ENCODE assay signal across 9 cellular contexts in the genomic region with DNA sequence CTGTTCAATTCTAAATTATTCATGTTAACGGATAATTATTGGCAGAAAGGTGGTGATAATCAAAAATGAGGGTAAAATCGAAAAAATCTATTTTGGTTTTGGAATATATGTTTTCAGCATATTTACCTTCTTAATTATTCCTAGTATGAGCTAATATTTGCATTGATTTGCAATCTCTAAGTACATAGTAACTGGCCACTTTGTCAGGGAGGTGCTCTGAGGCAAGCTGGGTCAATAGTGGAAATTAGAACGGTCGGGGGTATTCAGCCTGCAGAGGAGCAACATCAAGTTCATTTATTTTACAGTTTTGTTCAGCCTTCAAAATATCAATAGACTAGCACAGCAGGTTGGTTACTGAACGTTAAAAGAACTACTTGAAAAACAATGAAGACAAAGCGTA. TPM values are rescaled to one million over a fixed set of nuclear protein-coding genes. Genes with fewer than 3 reads are reported as not detected.
A peak's percentile ranks its signal among the peaks of the same experiment; 100 is the strongest.
DNase-seq lines count a peak whose midpoint lies in the region; ATAC-seq, FAIRE-seq and TF ChIP-seq lines count a peak whose summit lies in the region.
"Had no signal": no experiment of that assay in that cellular context is flagged by ENCODE, and none has a peak within 500 bp of the region (broad histone marks: within the 10 kb centered on the region; RNA-seq: fewer than 3 reads in every experiment).

No MANE protein-coding gene starts in this region.

- H3K4me3 ChIP-seq in heart right ventricle (peak overlapping the region in 8 of 10 donors; percentile 81 to 97 (median 91)), adipocyte (ENCODE audit: low read length) (peak overlapping the region; percentile 99), HepG2 (replicated peaks in 1 of 3; ENCODE audit: insufficient read depth in 1 of 3, low read depth in 2 of 3, low read length in 3 of 3) (peak overlapping the region; percentile 89 to 90 (median 89); a peak in 5 of 6 replicates), vagina (peak overlapping the region; percentile 91 to 98), Peyer's patch (peak overlapping the region in 2 of 4 donors; percentile 73 to 94)

- POLR2A ChIA-PET in HepG2 (lab: Yijun Ruan, JAX): interaction anchor here (1.2 to 4.2 kb wide), 4 partner anchors 12 to 122 kb away, joined by 3 to 58 read pairs (median 18); a partner anchor contains a TSS

- in situ Hi-C loops in HepG2 (cut with HindIII; ENCODE audit: extremely low pct_ligation_motif_present, low pct_unique_long_range_greater_than_20kb): no loop called here

- TF ChIP-seq EP300 in HepG2 (IDR thresholded peaks at IDR 0.05; ENCODE audit: low read depth in 2 of 2, low read length in 2 of 2) (peak in 1 of 2 experiments; percentile 58; a peak in 2 of 4 replicates), HepG2 (CRISPR knock-in tag; IDR thresholded peaks at IDR 0.05; ENCODE audit: borderline replicate concordance) (no peak)

- H3K36me3 ChIP-seq in heart right ventricle (peaks cover 0 to 26% (median 4%) of the 10 kb centered on the region in 9 donors), adipocyte (ENCODE audit: control insufficient read depth, insufficient read depth, low read length, severe bottlenecking) (no peaks in the 10 kb centered on the region), HepG2 (replicated peaks in 1 of 2; ENCODE audit: control insufficient read depth in 1 of 2, insufficient read depth in 2 of 2, low read length in 2 of 2) (peaks cover 0 to 7% of the 10 kb centered on the region in 2 experiments; a peak in 2 of 5 replicates), vagina (no peaks in the 10 kb centered on the region), Peyer's patch (peaks cover 0 to 10% (median 0%) of the 10 kb centered on the region in 3 donors)

- TF ChIP-seq CTCF in heart right ventricle (IDR thresholded peaks at IDR 0.05) (no peak), HepG2 (CRISPR knock-in tag; IDR thresholded peaks at IDR 0.05) (no peak), vagina (IDR thresholded peaks at IDR 0.05) (no peak), Peyer's patch (IDR thresholded peaks at IDR 0.05) (no peak)

- no peak for TF ChIP-seq RAD21 in HepG2 (CRISPR knock-in tag; IDR thresholded peaks at IDR 0.05)

- H2AFZ ChIP-seq in HepG2 (ENCODE audit: low read length): no peak overlapping the region

- H3K27me3 ChIP-seq in heart right ventricle (peaks cover 0 to 99% (median 0%) of the 10 kb centered on the region in 7 donors), adipocyte (replicated peaks; ENCODE audit: control insufficient read depth, insufficient read depth, low read length) (no peaks in the 10 kb centered on the region), HepG2 (ENCODE audit: control insufficient read depth in 1 of 2, insufficient read depth in 2 of 2, low read length in 2 of 2) (no peaks in the 10 kb centered on the region; a peak in 1 of 5 replicates), vagina (no peaks in the 10 kb centered on the region), Peyer's patch (no peaks in the 10 kb centered on the region)

- H3K79me2 ChIP-seq in HepG2 (ENCODE audit: insufficient read depth, low read length): peaks cover 38% of the 10 kb centered on the region

- peak overlapping the region; percentile 71 for H3K4me2 ChIP-seq in HepG2 (ENCODE audit: low read depth, low read length)

- H3K4me1 ChIP-seq in heart right ventricle (peaks cover 7 to 56% (median 38%) of the 10 kb centered on the region in 9 donors), adipocyte (ENCODE audit: control insufficient read depth, insufficient read depth, low read length) (peaks cover 41% of the 10 kb centered on the region), HepG2 (ENCODE audit: insufficient read depth, low read length) (peaks cover 52% of the 10 kb centered on the region), vagina (peaks cover 53% of the 10 kb centered on the region), Peyer's patch (peaks cover 0 to 15% (median 0%) of the 10 kb centered on the region in 4 donors)

- no TSS peak for BruUV-seq in HepG2 (replicated peaks; lab: Mats Ljungman, UMichigan)

- TF ChIP-seq POLR2A in HepG2 (IDR thresholded peaks at IDR 0.05; ENCODE audit: insufficient read depth in 1 of 2, low read depth in 2 of 2, low read length in 2 of 2): no peak
- TF ChIP-seq POLR2A in vagina (IDR thresholded peaks at IDR 0.05): no peak
- no peak for TF ChIP-seq POLR2A in Peyer's patch (IDR thresholded peaks at IDR 0.05)

- intact Hi-C loops in heart right ventricle (cut with DNase I) (loop anchor here in 4 of 10 donors (2.0 to 10.0 kb wide), 3 partner anchors 44 to 56 kb away; partner anchors contain the start of gene VPS45 (in 1 of the 4)), left ventricle myocardium superior (cut with micrococcal nuclease) (no loop called here), HepG2 (cut with micrococcal nuclease; ENCODE audit: unreplicated experiment) (loop anchor here (2.0 kb wide), 1 partner anchor 42 kb away; no protein-coding TSS in a partner anchor), vagina (cut with DNase I) (no loop called here)

- CTCF ChIA-PET in HepG2 (lab: Yijun Ruan, JAX; ENCODE audit: low intra/inter-chr PET ratio, low total read pairs): no interaction called here

- 42 to 47% methylated on average over 6 of the region's 6 CpGs for WGBS in heart right ventricle, 2 donors
- 17% methylated on average over 6 of the region's 6 CpGs for WGBS in HepG2 (ENCODE audit: low lambda C conversion rate)

- H3K9ac ChIP-seq in adipocyte (ENCODE audit: low read length) (peak overlapping the region; percentile 99), HepG2 (ENCODE audit: insufficient read depth, low read depth, low read length) (peak overlapping the region; percentile 91)

- ATAC-seq in heart right ventricle (no peak), left ventricle myocardium superior (no peak), HepG2 (peak; percentile 38), GM19035 (IDR thresholded peaks at IDR 0.05; ENCODE audit: unreplicated experiment) (no peak)

- DNase-seq in heart right ventricle (no peak), left ventricle myocardium superior (no peak), adipocyte (ENCODE audit: low read depth) (no peak), HepG2 (ENCODE audit: low spot score) (peak; percentile 70), vagina (ENCODE audit: extremely low spot score in 2 of 2) (no peak), NCI-H187 (lab: John Stamatoyannopoulos, UW) (no peak), Peyer's patch (no peak)

- no peaks in the 10 kb centered on the region for H3K9me3 ChIP-seq in heart right ventricle
- H3K9me3 ChIP-seq in adipocyte (ENCODE audit: control insufficient read depth, low read length): no peaks in the 10 kb centered on the region
- no peaks in the 10 kb centered on the region for H3K9me3 ChIP-seq in HepG2 (ENCODE audit: low read length)
- no peaks in the 10 kb centered on the region for H3K9me3 ChIP-seq in vagina
- H3K9me3 ChIP-seq in Peyer's patch: no peaks in the 10 kb centered on the region

- peaks cover 11% of the 10 kb centered on the region; the same call in 1 of the 2 replicates for H4K20me1 ChIP-seq in HepG2 (ENCODE audit: insufficient read depth, low read length)

- FAIRE-seq in HepG2 (lab: Jason Lieb, UNC): peak; percentile 72
- FAIRE-seq: G401.6 had no signal

- H3K27ac ChIP-seq in heart right ventricle: peak overlapping the region; percentile 8 to 97 (median 95)
- peak overlapping the region; percentile 87 for H3K27ac ChIP-seq in HepG2 (ENCODE audit: extremely low read length, insufficient read depth, low read length)
- H3K27ac ChIP-seq in vagina: peak overlapping the region; percentile 98
- peak overlapping the region in 1 of 4 donors; percentile 97 for H3K27ac ChIP-seq in Peyer's patch

RNA-seq across cellular contexts. Expression of gene OTUD7B, which starts 1.8 kb away (rescaled TPM):
- 10 to 100 TPM; 22.7 to 34.4 (median 28.9) TPM for total RNA-seq in heart right ventricle
- polyA plus RNA-seq in heart right ventricle: 1 to 10 TPM; 3.1 to 7.7 TPM
- total RNA-seq in left ventricle myocardium superior: 23.0 TPM
- 11.2 and 13.2 TPM in 2 replicates for total RNA-seq in HepG2 (2016; rRNA removed; fragmentation: Illumina TruSeq; extraction: Trizol)
- 0.71 and 1.0 TPM in 2 replicates for total RNA-seq in HepG2 (2016; cell fraction: cytosol; rRNA removed; fragmentation: Illumina TruSeq; extraction: Trizol; ENCODE audit: low read depth)
- 11.4 and 11.7 TPM in 2 replicates for total RNA-seq in HepG2 (2016; cell fraction: insoluble cytoplasmic fraction; rRNA removed; fragmentation: Illumina TruSeq; extraction: Trizol)
- total RNA-seq in HepG2 (2016; cell fraction: membrane; rRNA removed; fragmentation: Illumina TruSeq; extraction: Trizol): 3.2 and 4.0 TPM in 2 replicates
- total RNA-seq in HepG2 (2016; cell fraction: nucleus; rRNA removed; fragmentation: Illumina TruSeq; extraction: Trizol): 6.9 and 9.0 TPM in 2 replicates
- 5.1 and 6.9 TPM in 2 replicates for polyA plus RNA-seq in HepG2 (2011; rRNA removed)
- polyA plus RNA-seq in HepG2 (2011; cell fraction: cytosol; rRNA removed): 3.7 and 5.3 TPM in 2 replicates
- polyA plus RNA-seq in HepG2 (2011; cell fraction: nucleus; rRNA removed): 5.4 and 7.1 TPM in 2 replicates
- polyA plus RNA-seq in HepG2 (2012): 6.4 and 7.6 TPM in 2 replicates
- polyA plus RNA-seq in HepG2 (2016; cell fraction: cytosol; fragmentation: Illumina TruSeq; extraction: Trizol; ENCODE audit: low read depth): 0.26 and 0.34 TPM in 2 replicates
- polyA plus RNA-seq in HepG2 (2016; cell fraction: insoluble cytoplasmic fraction; fragmentation: Illumina TruSeq; extraction: Trizol; ENCODE audit: low read depth): 5.6 and 6.2 TPM in 2 replicates
- polyA plus RNA-seq in HepG2 (2016; cell fraction: membrane; fragmentation: Illumina TruSeq; extraction: Trizol; ENCODE audit: low read depth): 0.89 and 0.92 TPM in 2 replicates
- polyA plus RNA-seq in HepG2 (2016; cell fraction: nucleus; fragmentation: Illumina TruSeq; extraction: Trizol; ENCODE audit: insufficient read depth, low read depth): 7.0 TPM in 2 replicates
- polyA minus RNA-seq in HepG2 (2011; rRNA and poly(A)+ RNA removed; ENCODE audit: low replicate concordance): 15.0 and 39.2 TPM in 2 replicates
- polyA minus RNA-seq in HepG2 (2011; cell fraction: cytosol; rRNA and poly(A)+ RNA removed): 5.4 and 8.4 TPM in 2 replicates
- 9.9 and 17.0 TPM in 2 replicates for polyA minus RNA-seq in HepG2 (2011; cell fraction: nucleus; rRNA and poly(A)+ RNA removed)
- 14.5 TPM for total RNA-seq in vagina
- total RNA-seq in Peyer's patch: 10 to 100 TPM; 12.4 to 22.0 (median 19.5) TPM

RNA-seq across cellular contexts. Expression of gene VPS45, which starts 58.9 kb away (rescaled TPM):
- 10 to 100 TPM; 41.5 to 73.6 (median 51.9) TPM for total RNA-seq in heart right ventricle
- 10 to 100 TPM; 26.6 to 31.0 TPM for polyA plus RNA-seq in heart right ventricle
- 50.6 TPM for total RNA-seq in left ventricle myocardium superior
- total RNA-seq in HepG2 (2016; rRNA removed; fragmentation: Illumina TruSeq; extraction: Trizol): 25.2 and 26.5 TPM in 2 replicates
- 8.0 TPM in 2 replicates for total RNA-seq in HepG2 (2016; cell fraction: cytosol; rRNA removed; fragmentation: Illumina TruSeq; extraction: Trizol; ENCODE audit: low read depth)
- 25.8 and 26.0 TPM in 2 replicates for total RNA-seq in HepG2 (2016; cell fraction: insoluble cytoplasmic fraction; rRNA removed; fragmentation: Illumina TruSeq; extraction: Trizol)
- 10.8 and 11.3 TPM in 2 replicates for total RNA-seq in HepG2 (2016; cell fraction: membrane; rRNA removed; fragmentation: Illumina TruSeq; extraction: Trizol)
- 38.6 and 41.0 TPM in 2 replicates for total RNA-seq in HepG2 (2016; cell fraction: nucleus; rRNA removed; fragmentation: Illumina TruSeq; extraction: Trizol)
- polyA plus RNA-seq in HepG2 (2011; rRNA removed): 13.7 and 15.2 TPM in 2 replicates
- polyA plus RNA-seq in HepG2 (2011; cell fraction: cytosol; rRNA removed): 6.1 and 7.0 TPM in 2 replicates
- polyA plus RNA-seq in HepG2 (2011; cell fraction: nucleus; rRNA removed): 20.0 and 25.9 TPM in 2 replicates
- 11.5 and 12.2 TPM in 2 replicates for polyA plus RNA-seq in HepG2 (2012)
- 3.5 and 3.6 TPM in 2 replicates for polyA plus RNA-seq in HepG2 (2016; cell fraction: cytosol; fragmentation: Illumina TruSeq; extraction: Trizol; ENCODE audit: low read depth)
- 23.3 and 24.2 TPM in 2 replicates for polyA plus RNA-seq in HepG2 (2016; cell fraction: insoluble cytoplasmic fraction; fragmentation: Illumina TruSeq; extraction: Trizol; ENCODE audit: low read depth)
- 6.7 and 6.9 TPM in 2 replicates for polyA plus RNA-seq in HepG2 (2016; cell fraction: membrane; fragmentation: Illumina TruSeq; extraction: Trizol; ENCODE audit: low read depth)
- polyA plus RNA-seq in HepG2 (2016; cell fraction: nucleus; fragmentation: Illumina TruSeq; extraction: Trizol; ENCODE audit: insufficient read depth, low read depth): 31.9 and 37.1 TPM in 2 replicates
- polyA minus RNA-seq in HepG2 (2011; rRNA and poly(A)+ RNA removed; ENCODE audit: low replicate concordance): 5.9 and 24.6 TPM in 2 replicates
- polyA minus RNA-seq in HepG2 (2011; cell fraction: cytosol; rRNA and poly(A)+ RNA removed): 5.8 and 6.3 TPM in 2 replicates
- 51.5 and 69.6 TPM in 2 replicates for polyA minus RNA-seq in HepG2 (2011; cell fraction: nucleus; rRNA and poly(A)+ RNA removed)
- 32.2 TPM for total RNA-seq in vagina
- total RNA-seq in Peyer's patch: 10 to 100 TPM; 36.1 to 70.1 (median 42.0) TPM
